Comparison of ENCODE assay signal across 8 cellular contexts in genomic region chr11:61756452-61757212, GRCh38. TPM values are rescaled to one million over a fixed set of nuclear protein-coding genes. Genes with fewer than 3 reads are reported as not detected.
DNase-seq lines count a peak whose midpoint lies in the region; ATAC-seq and TF ChIP-seq lines count a peak whose summit lies in the region.

No MANE protein-coding gene starts in this region.

- H3K36me3 Mint-ChIP-seq in neural progenitor cell: no peaks in the 10 kb centered on the region

- no peaks in the 10 kb centered on the region for H3K36me3 ChIP-seq in KMS-11 (ENCODE audit: insufficient read depth)
- no peaks in the 10 kb centered on the region for H3K36me3 ChIP-seq in neural progenitor cell
- no peaks in the 10 kb centered on the region for H3K36me3 ChIP-seq in osteoblast (ENCODE audit: insufficient read depth, low read length)

- H3K4me1 ChIP-seq in KMS-11 (ENCODE audit: low read depth, poor library complexity, severe bottlenecking): peaks cover 8% of the 10 kb centered on the region
- H3K4me1 ChIP-seq in neural progenitor cell: peaks cover 10% of the 10 kb centered on the region
- H3K4me1 ChIP-seq in osteoblast (ENCODE audit: insufficient read depth, low read length): peaks cover 14% of the 10 kb centered on the region
- H3K4me1 ChIP-seq in right cardiac atrium (ENCODE audit: control insufficient read depth, insufficient read depth, low read length): no peaks in the 10 kb centered on the region

- H3K4me1 Mint-ChIP-seq in neural progenitor cell: peaks cover 19% of the 10 kb centered on the region

- H3K9me3 Mint-ChIP-seq in neural progenitor cell: no peaks in the 10 kb centered on the region

- H4K20me1 ChIP-seq in KMS-11 (ENCODE audit: insufficient read depth) (no peaks in the 10 kb centered on the region), neural progenitor cell (ENCODE audit: low read depth) (no peaks in the 10 kb centered on the region), osteoblast (ENCODE audit: insufficient read depth, low read length) (no peaks in the 10 kb centered on the region)

- H3K27ac ChIP-seq in KMS-11: no peak overlapping the region
- peak overlapping the region; percentile 88 for H3K27ac ChIP-seq in angular gyrus (ENCODE audit: low read depth, low read length)
- H3K27ac ChIP-seq in neural progenitor cell: no peak overlapping the region
- no peak overlapping the region for H3K27ac ChIP-seq in osteoblast (ENCODE audit: low read depth, low read length)
- H3K27ac ChIP-seq in right cardiac atrium (ENCODE audit: low read length): no peak overlapping the region

- H3K4me3 Mint-ChIP-seq in neural progenitor cell: no peak overlapping the region

- no peak overlapping the region for H3K4me3 ChIP-seq in KMS-11 (IDR thresholded peaks at IDR 0.05; ENCODE audit: insufficient read depth, low read depth, low read length)
- no peak overlapping the region for H3K4me3 ChIP-seq in neural progenitor cell
- H3K4me3 ChIP-seq in osteoblast (ENCODE audit: insufficient read depth, low read length): no peak overlapping the region
- H3K4me3 ChIP-seq in right cardiac atrium (ENCODE audit: low read length): no peak overlapping the region

- H3F3A ChIP-seq in neural progenitor cell (ENCODE audit: low read depth): peaks cover 2% of the 10 kb centered on the region

- intact Hi-C loops in right cardiac atrium (cut with DNase I): no loop called here

- H2AFZ ChIP-seq in KMS-11 (ENCODE audit: low read depth) (peak overlapping the region; percentile 38; the same call in 1 of the 2 replicates), neural progenitor cell (replicated peaks) (no peak overlapping the region), osteoblast (ENCODE audit: low read length) (no peak overlapping the region)

- 73% methylated on average over 9 of the region's 9 CpGs for WGBS in right cardiac atrium

- no peak for TF ChIP-seq CTCF in KMS-11 (conservative IDR thresholded peaks at IDR 0.05; ENCODE audit: low read depth, low read length)
- TF ChIP-seq CTCF in neural progenitor cell (IDR thresholded peaks at IDR 0.05): no peak
- no peak for TF ChIP-seq CTCF in osteoblast (IDR thresholded peaks at IDR 0.05; ENCODE audit: extremely low read depth, low read depth, low read length)

- peaks cover 17% of the 10 kb centered on the region for H3K27me3 ChIP-seq in KMS-11 (ENCODE audit: insufficient read depth, low read depth)
- H3K27me3 ChIP-seq in neural progenitor cell: peaks cover 24% of the 10 kb centered on the region
- peaks cover 10% of the 10 kb centered on the region for H3K27me3 ChIP-seq in osteoblast (ENCODE audit: insufficient read depth, low read length)
- no peaks in the 10 kb centered on the region for H3K27me3 ChIP-seq in right cardiac atrium (ENCODE audit: control insufficient read depth, insufficient read depth)

- H3K27ac Mint-ChIP-seq in neural progenitor cell: peak overlapping the region; percentile 51

- H3K9me3 ChIP-seq in neural progenitor cell (ENCODE audit: low read depth) (no peaks in the 10 kb centered on the region), osteoblast (ENCODE audit: low read depth, low read length) (no peaks in the 10 kb centered on the region), right cardiac atrium (ENCODE audit: control insufficient read depth, low read length) (no peaks in the 10 kb centered on the region)

- H3K4me2 ChIP-seq in KMS-11: peak overlapping the region; percentile 21; the same call in 1 of the 2 replicates
- H3K4me2 ChIP-seq in neural progenitor cell: no peak overlapping the region
- no peak overlapping the region for H3K4me2 ChIP-seq in osteoblast (ENCODE audit: insufficient read depth, low read length)

- in situ Hi-C loops in GM18951 (cut with MboI; ENCODE audit: low sequenced_read_pairs, unreplicated experiment): no loop called here

- ATAC-seq in right cardiac atrium: no peak

- H3K9ac ChIP-seq in KMS-11: no peak overlapping the region
- no peak overlapping the region for H3K9ac ChIP-seq in neural progenitor cell

- DNase-seq in neural progenitor cell (ENCODE audit: low spot score): no peak
- no peak for DNase-seq in NCI-H128 (lab: John Stamatoyannopoulos, UW; ENCODE audit: unreplicated experiment)
- DNase-seq in osteoblast (ENCODE audit: insufficient read length, low spot score, missing footprints): no peak
- DNase-seq in right cardiac atrium: no peak
- no peak for DNase-seq in NCI-H1417 (lab: John Stamatoyannopoulos, UW)

- H3K27me3 Mint-ChIP-seq in neural progenitor cell (ENCODE audit: insufficient read depth, low read depth): peaks cover 19% of the 10 kb centered on the region

- peak; percentile 47 for TF ChIP-seq POLR2A in GM18951 (IDR thresholded peaks at IDR 0.05; ENCODE audit: extremely low read depth, insufficient read depth, insufficient read length)

- H3K79me2 ChIP-seq in KMS-11 (ENCODE audit: insufficient read depth, low read depth): no peaks in the 10 kb centered on the region
- no peaks in the 10 kb centered on the region for H3K79me2 ChIP-seq in neural progenitor cell (ENCODE audit: low read depth)
- no peaks in the 10 kb centered on the region for H3K79me2 ChIP-seq in osteoblast (ENCODE audit: insufficient read depth, low read length)

RNA-seq across cellular contexts. Expression of gene MYRF, which starts 4.2 kb away (rescaled TPM):
- total RNA-seq in neural progenitor cell (ENCODE audit: low replicate concordance) (1.9 and 5.8 TPM in 2 replicates), osteoblast (0.29 and 0.36 TPM in 2 replicates), right cardiac atrium (1 to 10 TPM in 3 of 4 donors, under 1 TPM in 1; 0.62 to 1.9 (median 1.4) TPM)
- polyA plus RNA-seq in right cardiac atrium: 0.70 TPM

RNA-seq across cellular contexts. Expression of gene TMEM258, which starts 35.8 kb away (rescaled TPM):
- total RNA-seq in neural progenitor cell (ENCODE audit: low replicate concordance) (71.4 and 98.9 TPM in 2 replicates), osteoblast (63.3 and 81.9 TPM in 2 replicates), right cardiac atrium (100 to 1,000 TPM; 107 to 113 (median 111) TPM)
- 170 TPM for polyA plus RNA-seq in right cardiac atrium

RNA-seq across cellular contexts. Expression of gene FEN1, which starts 36.1 kb away (rescaled TPM):
- total RNA-seq in neural progenitor cell (ENCODE audit: low replicate concordance): 51.8 and 68.9 TPM in 2 replicates
- total RNA-seq in osteoblast: 7.7 and 9.0 TPM in 2 replicates
- total RNA-seq in right cardiac atrium: 1 to 10 TPM; 4.6 to 5.4 (median 5.1) TPM
- polyA plus RNA-seq in right cardiac atrium: 4.6 TPM
